In genomic region chr18:76398899-76399612, GRCh38 we compare ENCODE assay signal across 8 cellular contexts.
DNase-seq lines count a peak whose midpoint lies in the region; ATAC-seq lines count a peak whose summit lies in the region.

No MANE protein-coding gene starts in this region.

- DNase-seq in Ammon's horn (ENCODE audit: low spot score): peak; percentile 96
- DNase-seq in NCI-H345 treated with DMSO at 0.1 percent for 48 hours (lab: John Stamatoyannopoulos, UW; ENCODE audit: unreplicated experiment): peak; percentile 55
- DNase-seq in activated CD4-positive, alpha-beta T cell treated with anti-CD3 and anti-CD28 coated beads for 1 hour: peak; percentile 67
- peak; percentile 51 to 59 for DNase-seq in central memory CD8-positive, alpha-beta T cell (ENCODE audit: low spot score in 2 of 2)
- DNase-seq in left colon: peak; percentile 57 to 80
- peak; percentile 77 for DNase-seq in stimulated activated CD4-positive, alpha-beta T cell treated with anti-CD3 and anti-CD28 coated beads, Interleukin-4, amount 100 ng/mL, for 1 hour

- no peak overlapping the region for H3K4me3 Mint-ChIP-seq in central memory CD8-positive, alpha-beta T cell

- no peaks in the 10 kb centered on the region for H3K27me3 Mint-ChIP-seq in central memory CD8-positive, alpha-beta T cell

- H3K36me3 Mint-ChIP-seq in central memory CD8-positive, alpha-beta T cell (ENCODE audit: insufficient read depth): no peaks in the 10 kb centered on the region

- intact Hi-C loops in left colon (cut with DNase I, micrococcal nuclease): loop anchor here in 1 of 2 donors (5.0 kb wide), 2 partner anchors 288 to 308 kb away; no protein-coding TSS in a partner anchor

- peaks cover 5% of the 10 kb centered on the region for H3K4me1 Mint-ChIP-seq in central memory CD8-positive, alpha-beta T cell

- H3K9me3 Mint-ChIP-seq in central memory CD8-positive, alpha-beta T cell: no peaks in the 10 kb centered on the region

- H3K27ac Mint-ChIP-seq in central memory CD8-positive, alpha-beta T cell (ENCODE audit: low read depth): no peak overlapping the region

- ATAC-seq in GM19035 (IDR thresholded peaks at IDR 0.05; ENCODE audit: unreplicated experiment) (peak; percentile 93), HG03159 (IDR thresholded peaks at IDR 0.05; ENCODE audit: unreplicated experiment) (peak; percentile 94), left colon (peak; percentile 94)
- peak; percentile 40 for ATAC-seq in central memory CD8-positive, alpha-beta T cell (replicated peaks; ENCODE audit: extremely low read depth, poor library complexity, severe bottlenecking)

Comparison
In these comparisons a context has a peak if more than half of its experiments do, and no peak if none do; other contexts are left out.
1. Peak in every context shown above with its lines: DNase-seq and ATAC-seq.
2. ATAC-seq: peak in every context shown above with its lines; median percentile 94 in HG03159; 94 in left colon; 93 in GM19035; 40 in central memory CD8-positive, alpha-beta T cell.